In genomic region chr9:108759835-108760234, GRCh38 we compare ENCODE assay signal across 15 cellular contexts.
"Had no signal": no experiment of that assay in that cellular context is flagged by ENCODE, and none has a peak within 500 bp of the region (broad histone marks: within the 10 kb centered on the region; RNA-seq: fewer than 3 reads in every experiment).

No MANE protein-coding gene starts in this region.

- H3K36me3 ChIP-seq: gastrocnemius medialis, heart right ventricle, left lung, suprapubic skin had no signal

- H3K27ac ChIP-seq: coronary artery, gastrocnemius medialis, heart right ventricle, left lung, suprapubic skin had no signal

- H3K9me3 ChIP-seq: gastrocnemius medialis, heart right ventricle, left lung, suprapubic skin had no signal

- H3K4me3 ChIP-seq: coronary artery, gastrocnemius medialis, heart right ventricle, left lung, suprapubic skin had no signal

- DNase-seq: activated B cell treated with CpG ODN at 0.5 μM for 24 hours; activated CD4-positive, alpha-beta T cell treated with anti-CD3 and anti-CD28 coated beads, Interleukin-2, amount 50 U/mL, for 1 hour; activated naive CD4-positive, alpha-beta T cell treated with anti-CD3 and anti-CD28 coated beads, Interleukin-2, amount 10 ng/mL, durations not matched to agents 7 days and 5 days; central memory CD4-positive, alpha-beta T cell; effector CD4-positive, alpha-beta T cell; gastrocnemius medialis; heart right ventricle; islet precursor cell; left lung; mesenchymal stem cell; stimulated activated CD4-positive, alpha-beta T cell treated with anti-CD3 and anti-CD28 coated beads, Interleukin-4, amount 100 ng/mL, for 1 hour; stimulated activated CD8-positive, alpha-beta memory T cell treated with anti-CD3 and anti-CD28 coated beads, Interleukin-4, amount 100 ng/mL, for 48 hours; stimulated activated naive CD8-positive, alpha-beta T cell treated with anti-CD3 and anti-CD28 coated beads, Interleukin-15, Interleukin-2, amounts not matched to agents 100 U/mL and 50 U/mL, for 24 hours had no signal

- ATAC-seq: gastrocnemius medialis; heart right ventricle; left lung; stimulated activated naive CD8-positive, alpha-beta T cell treated with anti-CD3 and anti-CD28 coated beads, Interleukin-15, Interleukin-2, amounts not matched to agents 100 U/mL and 50 U/mL, for 24 hours had no signal

- H3K27me3 ChIP-seq: left lung, suprapubic skin had no signal
